1 cellular context compared by ENCODE assay signal in the genomic region with DNA sequence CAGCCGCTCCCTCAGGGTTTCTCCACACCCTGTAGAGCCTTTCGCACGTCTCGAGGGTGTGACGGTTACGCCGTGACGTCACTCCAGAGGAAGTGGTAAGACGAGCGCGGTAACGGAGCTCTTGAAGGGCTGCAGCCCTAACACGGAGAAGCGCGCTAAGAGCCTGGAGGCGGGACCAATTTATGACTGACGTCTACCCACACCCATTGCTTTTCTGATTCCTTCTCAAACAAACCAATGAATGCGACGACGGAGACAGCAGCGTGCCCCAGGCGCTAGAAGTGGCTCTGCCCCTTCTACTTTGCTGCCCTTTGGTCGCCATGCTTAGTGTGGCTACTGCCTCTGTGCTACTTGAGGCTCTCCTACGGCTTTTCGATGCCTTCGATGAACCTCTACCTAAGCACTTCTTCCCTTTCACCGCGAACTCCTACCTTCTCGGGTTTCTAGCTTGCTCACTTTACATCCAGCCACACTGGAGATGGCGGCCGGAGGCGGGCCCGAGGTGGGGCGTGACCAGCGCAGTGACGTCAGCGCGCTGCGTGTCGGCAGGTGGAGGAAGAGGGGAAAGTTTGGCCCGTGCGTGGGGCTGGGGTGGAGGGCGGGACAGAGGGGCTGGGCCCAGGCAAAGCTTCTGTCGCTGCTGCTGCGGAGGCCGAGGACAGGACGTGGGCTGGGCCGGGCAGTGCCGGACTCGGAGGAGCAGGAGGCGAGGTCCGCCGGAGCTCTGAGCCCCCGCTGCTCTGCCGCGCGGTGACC.
TF ChIP-seq lines count a peak whose summit lies in the region.

A gene (plus strand): TSS at position 572 of the 756 bp plus-strand sequence. CDS start 340 bp downstream, outside the sequence.

TF ChIP-seq in K562, 482 proteins besides CTCF, POLR2A, EP300 and RAD21 (continued from another document):
- TF ChIP-seq, protein P1, sequence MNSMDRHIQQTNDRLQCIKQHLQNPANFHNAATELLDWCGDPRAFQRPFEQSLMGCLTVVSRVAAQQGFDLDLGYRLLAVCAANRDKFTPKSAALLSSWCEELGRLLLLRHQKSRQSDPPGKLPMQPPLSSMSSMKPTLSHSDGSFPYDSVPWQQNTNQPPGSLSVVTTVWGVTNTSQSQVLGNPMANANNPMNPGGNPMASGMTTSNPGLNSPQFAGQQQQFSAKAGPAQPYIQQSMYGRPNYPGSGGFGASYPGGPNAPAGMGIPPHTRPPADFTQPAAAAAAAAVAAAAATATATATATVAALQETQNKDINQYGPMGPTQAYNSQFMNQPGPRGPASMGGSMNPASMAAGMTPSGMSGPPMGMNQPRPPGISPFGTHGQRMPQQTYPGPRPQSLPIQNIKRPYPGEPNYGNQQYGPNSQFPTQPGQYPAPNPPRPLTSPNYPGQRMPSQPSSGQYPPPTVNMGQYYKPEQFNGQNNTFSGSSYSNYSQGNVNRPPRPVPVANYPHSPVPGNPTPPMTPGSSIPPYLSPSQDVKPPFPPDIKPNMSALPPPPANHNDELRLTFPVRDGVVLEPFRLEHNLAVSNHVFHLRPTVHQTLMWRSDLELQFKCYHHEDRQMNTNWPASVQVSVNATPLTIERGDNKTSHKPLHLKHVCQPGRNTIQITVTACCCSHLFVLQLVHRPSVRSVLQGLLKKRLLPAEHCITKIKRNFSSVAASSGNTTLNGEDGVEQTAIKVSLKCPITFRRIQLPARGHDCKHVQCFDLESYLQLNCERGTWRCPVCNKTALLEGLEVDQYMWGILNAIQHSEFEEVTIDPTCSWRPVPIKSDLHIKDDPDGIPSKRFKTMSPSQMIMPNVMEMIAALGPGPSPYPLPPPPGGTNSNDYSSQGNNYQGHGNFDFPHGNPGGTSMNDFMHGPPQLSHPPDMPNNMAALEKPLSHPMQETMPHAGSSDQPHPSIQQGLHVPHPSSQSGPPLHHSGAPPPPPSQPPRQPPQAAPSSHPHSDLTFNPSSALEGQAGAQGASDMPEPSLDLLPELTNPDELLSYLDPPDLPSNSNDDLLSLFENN (IDR thresholded peaks at IDR 0.05; ENCODE audit: low read depth in 2 of 2, low read length in 2 of 2): no peak
